ENCODE assay signal across 32 cellular contexts in the genomic region with DNA sequence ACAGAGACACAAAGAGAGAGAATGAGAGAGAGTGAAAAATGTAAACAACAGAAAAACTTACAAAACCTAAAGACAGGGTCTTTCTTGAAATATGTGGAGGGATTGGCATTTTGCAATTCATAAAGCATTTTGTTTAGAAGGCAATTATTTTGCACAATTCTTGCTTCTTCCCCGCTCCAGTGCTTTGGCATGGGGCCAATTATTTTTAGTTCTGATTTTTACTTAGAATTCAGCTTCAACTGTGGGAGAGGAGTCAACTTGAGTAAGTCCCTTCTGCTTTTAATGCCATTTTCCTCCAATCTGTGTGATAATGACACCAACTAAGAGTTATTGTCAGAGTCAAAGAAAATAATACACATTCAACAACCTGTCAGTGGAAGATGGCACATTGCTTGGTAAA.
"Had no signal": no experiment of that assay in that cellular context is flagged by ENCODE, and none has a peak within 500 bp of the region (broad histone marks: within the 10 kb centered on the region; RNA-seq: fewer than 3 reads in every experiment).

No MANE protein-coding gene starts in this region.

- H3K36me3 ChIP-seq: brain microvascular endothelial cell, cardiac muscle cell, MG63, WERI-Rb-1 had no signal

- H3K4me3 Mint-ChIP-seq: activated CD4-positive, alpha-beta memory T cell treated with anti-CD3 and anti-CD28 coated beads, Interleukin-2, amount 10 ng/mL, durations not matched to agents 7 days and 5 days; activated CD8-positive, alpha-beta memory T cell treated with anti-CD3 and anti-CD28 coated beads, Interleukin-2, amount 10 ng/mL, durations not matched to agents 7 days and 5 days; activated naive CD8-positive, alpha-beta T cell treated with anti-CD3 and anti-CD28 coated beads for 36 hours; central memory CD8-positive, alpha-beta T cell had no signal

- H3K27me3 Mint-ChIP-seq: activated CD4-positive, alpha-beta memory T cell treated with anti-CD3 and anti-CD28 coated beads, Interleukin-2, amount 10 ng/mL, durations not matched to agents 7 days and 5 days; activated CD8-positive, alpha-beta memory T cell treated with anti-CD3 and anti-CD28 coated beads, Interleukin-2, amount 10 ng/mL, durations not matched to agents 7 days and 5 days; activated naive CD8-positive, alpha-beta T cell treated with anti-CD3 and anti-CD28 coated beads for 36 hours; central memory CD8-positive, alpha-beta T cell had no signal

- H3K27me3 ChIP-seq: brain microvascular endothelial cell, cardiac muscle cell, MG63 had no signal

- H3K9me3 Mint-ChIP-seq: activated CD4-positive, alpha-beta memory T cell treated with anti-CD3 and anti-CD28 coated beads, Interleukin-2, amount 10 ng/mL, durations not matched to agents 7 days and 5 days; activated naive CD8-positive, alpha-beta T cell treated with anti-CD3 and anti-CD28 coated beads for 36 hours had no signal

- H3K4me3 ChIP-seq: cardiac muscle cell, MG63, PC-9 had no signal

- H3K36me3 Mint-ChIP-seq: activated CD8-positive, alpha-beta memory T cell treated with anti-CD3 and anti-CD28 coated beads, Interleukin-2, amount 10 ng/mL, durations not matched to agents 7 days and 5 days; activated naive CD8-positive, alpha-beta T cell treated with anti-CD3 and anti-CD28 coated beads for 36 hours had no signal

- ATAC-seq: activated CD8-positive, alpha-beta memory T cell treated with anti-CD3 and anti-CD28 coated beads, Interleukin-2, amount 10 ng/mL, durations not matched to agents 7 days and 5 days; Right ventricle myocardium inferior had no signal

- H2AFZ ChIP-seq: PC-9 had no signal

- H3K9me3 ChIP-seq: MG63 had no signal

- H3K27ac ChIP-seq: brain microvascular endothelial cell, cardiac muscle cell, PC-9, RWPE1, WERI-Rb-1 had no signal

- H3K4me1 Mint-ChIP-seq: activated CD4-positive, alpha-beta memory T cell treated with anti-CD3 and anti-CD28 coated beads, Interleukin-2, amount 10 ng/mL, durations not matched to agents 7 days and 5 days; activated CD8-positive, alpha-beta memory T cell treated with anti-CD3 and anti-CD28 coated beads, Interleukin-2, amount 10 ng/mL, durations not matched to agents 7 days and 5 days; activated naive CD8-positive, alpha-beta T cell treated with anti-CD3 and anti-CD28 coated beads for 36 hours; central memory CD8-positive, alpha-beta T cell had no signal

- DNase-seq: activated CD4-positive, alpha-beta memory T cell treated with anti-CD3 and anti-CD28 coated beads, Interleukin-2, amount 10 ng/mL, durations not matched to agents 7 days and 5 days; activated CD4-positive, alpha-beta T cell treated with anti-CD3 and anti-CD28 coated beads for 1 hour; activated CD4-positive, alpha-beta T cell treated with anti-CD3 and anti-CD28 coated beads for 48 hours; activated CD4-positive, CD25-positive, alpha-beta regulatory T cell; activated CD8-positive, alpha-beta memory T cell treated with anti-CD3 and anti-CD28 coated beads for 24 hours; activated CD8-positive, alpha-beta memory T cell treated with anti-CD3 and anti-CD28 coated beads, Interleukin-2, amount 10 ng/mL, durations not matched to agents 7 days and 5 days; activated CD8-positive, alpha-beta memory T cell treated with anti-CD3 and anti-CD28 coated beads, Interleukin-2, amount 50 U/mL, for 48 hours; activated effector memory CD4-positive, alpha-beta T cell treated with Interleukin-2 at 50 U/mL for 16 hours; activated naive CD4-positive, alpha-beta T cell treated with anti-CD3 and anti-CD28 coated beads, Interleukin-2, amount 50 U/mL, for 16 hours; activated naive CD8-positive, alpha-beta T cell treated with anti-CD3 and anti-CD28 coated beads for 36 hours; activated T-cell treated with anti-CD3 and anti-CD28 coated beads, Interleukin-2, amount 50 U/mL, for 48 hours; amniotic stem cell; aorta; brain microvascular endothelial cell; Karpas-422; MG63; NCI-H1048; NCI-H1105 treated with DMSO at 0.1 percent for 48 hours; NCI-H1436; NCI-H1694; NCI-H2029; NCI-H2107; NCI-H226; NCI-H524 treated with DMSO at 0.1 percent for 48 hours; PC-9; SIG-M5; T1000; WERI-Rb-1 had no signal

- H3K27ac Mint-ChIP-seq: activated CD4-positive, alpha-beta memory T cell treated with anti-CD3 and anti-CD28 coated beads, Interleukin-2, amount 10 ng/mL, durations not matched to agents 7 days and 5 days; activated CD8-positive, alpha-beta memory T cell treated with anti-CD3 and anti-CD28 coated beads, Interleukin-2, amount 10 ng/mL, durations not matched to agents 7 days and 5 days; activated naive CD8-positive, alpha-beta T cell treated with anti-CD3 and anti-CD28 coated beads for 36 hours had no signal
